15 cellular contexts compared by ENCODE assay signal in genomic region chr4:155820887-155821529, GRCh38. TPM values are rescaled to one million over a fixed set of nuclear protein-coding genes. Genes with fewer than 3 reads are reported as not detected.
DNase-seq lines count a peak whose midpoint lies in the region; ATAC-seq and TF ChIP-seq lines count a peak whose summit lies in the region.
"Had no signal": no experiment of that assay in that cellular context is flagged by ENCODE, and none has a peak within 500 bp of the region (broad histone marks: within the 10 kb centered on the region; RNA-seq: fewer than 3 reads in every experiment).

No MANE protein-coding gene starts in this region.

- H3F3A ChIP-seq in GM23338 (replicated peaks; ENCODE audit: low read depth) = no peaks in the 10 kb centered on the region

- dilution Hi-C loops in mammary epithelial cell (cut with HindIII; ENCODE audit: low sequenced_read_pairs) = no loop called here

- ATAC-seq in GM23338 (no peak), left lobe of liver (peak; percentile 74), HG03354 (IDR thresholded peaks at IDR 0.05; ENCODE audit: poor library complexity, severe bottlenecking, unreplicated experiment) (no peak)

- H4K20me1 ChIP-seq in GM23338 (replicated peaks; ENCODE audit: insufficient read depth) = no peaks in the 10 kb centered on the region
- no peaks in the 10 kb centered on the region for H4K20me1 ChIP-seq in Karpas-422 (ENCODE audit: insufficient read depth, low read depth, low read length)
- H4K20me1 ChIP-seq in mammary epithelial cell (ENCODE audit: insufficient read depth, low read length) = no peaks in the 10 kb centered on the region

- no peak overlapping the region for H2AFZ ChIP-seq in GM23338
- peak overlapping the region; percentile 64; the same call in 1 of the 2 replicates for H2AFZ ChIP-seq in Karpas-422 (ENCODE audit: low read length)
- no peak overlapping the region for H2AFZ ChIP-seq in mammary epithelial cell (ENCODE audit: low read depth, low read length)
- H2AFZ ChIP-seq: GM23248 had no signal

- in situ Hi-C loops in mammary epithelial cell (cut with MboI; ENCODE audit: low sequenced_read_pairs in 2 of 2) = no loop called here

- H3K4me2 ChIP-seq in GM23338 = no peak overlapping the region
- H3K4me2 ChIP-seq in Karpas-422 (ENCODE audit: low read depth, low read length, poor library complexity, severe bottlenecking) = peak overlapping the region; percentile 51
- no peak overlapping the region for H3K4me2 ChIP-seq in mammary epithelial cell (ENCODE audit: insufficient read depth, low read depth, low read length)

- BruUV-seq in mammary epithelial cell (replicated peaks; lab: Mats Ljungman, UMichigan) = no TSS peak

- intact Hi-C loops in mammary epithelial cell (cut with micrococcal nuclease) = no loop called here

- H3K9ac ChIP-seq in Karpas-422 (ENCODE audit: low read length) = no peak overlapping the region
- no peak overlapping the region for H3K9ac ChIP-seq in mammary epithelial cell (ENCODE audit: insufficient read depth, low read length)
- H3K9ac ChIP-seq: GM23248 had no signal

- CTCF ChIA-PET in mammary epithelial cell (lab: Charles Lee; ENCODE audit: low non-redundant PET) = no interaction called here
- CTCF ChIA-PET in HEK293T (lab: Yijun Ruan, JAX) = no interaction called here

- POLR2A ChIA-PET in HEK293T (lab: Yijun Ruan, JAX) = no interaction called here

- peaks cover 5% of the 10 kb centered on the region for H3K27me3 Mint-ChIP-seq in GM23338 (ENCODE audit: insufficient read depth, low read depth, poor library complexity)
- H3K27me3 Mint-ChIP-seq: CD4-positive, CD25-positive, alpha-beta regulatory T cell had no signal

- H3K9me3 Mint-ChIP-seq in GM23338 = no peaks in the 10 kb centered on the region
- H3K9me3 Mint-ChIP-seq: CD8-positive, alpha-beta memory T cell had no signal

- WGBS in mammary epithelial cell (ENCODE audit: low coverage, missing lambda C conversion rate) = 71% methylated on average over 4 of the region's 4 CpGs

- H3K36me3 Mint-ChIP-seq in GM23338 (ENCODE audit: low read depth) = no peaks in the 10 kb centered on the region
- H3K36me3 Mint-ChIP-seq: CD4-positive, CD25-positive, alpha-beta regulatory T cell; CD8-positive, alpha-beta memory T cell had no signal

- H3K4me1 ChIP-seq in GM23338 (ENCODE audit: insufficient read depth) (no peaks in the 10 kb centered on the region), Karpas-422 (ENCODE audit: low read length) (peaks cover 22% of the 10 kb centered on the region), mammary epithelial cell (ENCODE audit: insufficient read depth, low read length) (no peaks in the 10 kb centered on the region)
- H3K4me1 ChIP-seq: BE2C had no signal

- H3K4me3 Mint-ChIP-seq in GM23338 = no peak overlapping the region
- H3K4me3 Mint-ChIP-seq: CD4-positive, CD25-positive, alpha-beta regulatory T cell; CD8-positive, alpha-beta memory T cell had no signal

- H3K9me3 ChIP-seq in Karpas-422 (ENCODE audit: low read length) (no peaks in the 10 kb centered on the region), mammary epithelial cell (replicated peaks; ENCODE audit: insufficient read depth, low read length) (no peaks in the 10 kb centered on the region)
- H3K9me3 ChIP-seq: BE2C had no signal

- TF ChIP-seq CTCF in GM23338 (conservative IDR thresholded peaks at IDR 0.05; ENCODE audit: low read depth in 2 of 2) (no peak), mammary epithelial cell (conservative IDR thresholded peaks at IDR 0.05 in 1 of 2, IDR thresholded peaks at IDR 0.05 in 1 of 2; ENCODE audit: extremely low read depth in 1 of 2, insufficient read depth in 1 of 2, low read depth in 1 of 2, low read length in 2 of 2) (no peak)

- H3K36me3 ChIP-seq in GM23338 (ENCODE audit: insufficient read depth) (no peaks in the 10 kb centered on the region), Karpas-422 (ENCODE audit: insufficient read depth, low read length) (no peaks in the 10 kb centered on the region), mammary epithelial cell (ENCODE audit: insufficient read depth, low read length) (no peaks in the 10 kb centered on the region)
- H3K36me3 ChIP-seq: BE2C had no signal

- H3K79me2 ChIP-seq in GM23338 (replicated peaks; ENCODE audit: insufficient read depth) (no peaks in the 10 kb centered on the region), Karpas-422 (ENCODE audit: low read length) (no peaks in the 10 kb centered on the region), mammary epithelial cell (ENCODE audit: insufficient read depth, low read length) (no peaks in the 10 kb centered on the region)

- no peaks in the 10 kb centered on the region for H3K9me2 ChIP-seq in GM23338 (ENCODE audit: insufficient read depth)
- H3K9me2 ChIP-seq in Karpas-422 (replicated peaks; ENCODE audit: insufficient read depth, low read length) = no peaks in the 10 kb centered on the region

- H3K27me3 ChIP-seq in GM23338 (ENCODE audit: insufficient read depth) = no peaks in the 10 kb centered on the region
- H3K27me3 ChIP-seq in Karpas-422 (ENCODE audit: low read length) = 0 out of 2 replicates have a peak, but pooled peaks cover 2% of the 10 kb centered on the region
- no peaks in the 10 kb centered on the region for H3K27me3 ChIP-seq in mammary epithelial cell (ENCODE audit: insufficient read depth, low read length)

- H3K4me1 Mint-ChIP-seq in GM23338 = peaks cover 13% of the 10 kb centered on the region
- H3K4me1 Mint-ChIP-seq: CD4-positive, CD25-positive, alpha-beta regulatory T cell; CD8-positive, alpha-beta memory T cell had no signal

- DNase-seq in GM23338 (ENCODE audit: low spot score) (peak; percentile 21), Karpas-422 (no peak), left lobe of liver (ENCODE audit: low spot score) (no peak), mammary epithelial cell (no peak), HEK293T (ENCODE audit: extremely low spot score) (no peak)
- DNase-seq: ACHN; BE2C; C1 segment of cervical spinal cord; CD4-positive, CD25-positive, alpha-beta regulatory T cell; CD8-positive, alpha-beta memory T cell; COR-L47; GM23248; H7; KG1 had no signal

- H3K27ac Mint-ChIP-seq in GM23338 = no peak overlapping the region
- H3K27ac Mint-ChIP-seq: CD4-positive, CD25-positive, alpha-beta regulatory T cell; CD8-positive, alpha-beta memory T cell had no signal

- H3K27ac ChIP-seq in GM23338 (ENCODE audit: low read depth) = no peak overlapping the region
- no peak overlapping the region for H3K27ac ChIP-seq in Karpas-422 (ENCODE audit: low read length)
- no peak overlapping the region for H3K27ac ChIP-seq in mammary epithelial cell (ENCODE audit: insufficient read depth, low read depth, low read length)
- H3K27ac ChIP-seq: GM23248 had no signal

- H3K4me3 ChIP-seq in GM23338 (no peak overlapping the region), Karpas-422 (ENCODE audit: low read length) (peak overlapping the region; percentile 17; the same call in 1 of the 2 replicates), mammary epithelial cell (replicated peaks in 1 of 3; ENCODE audit: insufficient read depth in 1 of 3, low read depth in 2 of 3, low read length in 3 of 3) (no peak overlapping the region)
- H3K4me3 ChIP-seq: GM23248 had no signal

TF ChIP-seq in GM23338, 12 proteins besides CTCF, POLR2A, EP300 and RAD21 (continues in another document):
- TF ChIP-seq POLR2AphosphoS5 (IDR thresholded peaks at IDR 0.05; ENCODE audit: low read depth) = no peak
- TF ChIP-seq NANOG (IDR thresholded peaks at IDR 0.05; ENCODE audit: borderline replicate concordance) = no peak

TF ChIP-seq in HEK293T, 16 proteins besides CTCF, POLR2A, EP300 and RAD21:
- TF ChIP-seq ARNT (IDR thresholded peaks at IDR 0.05) (no peak), PKNOX1 (IDR thresholded peaks at IDR 0.05) (no peak), CTBP1 (IDR thresholded peaks at IDR 0.05; ENCODE audit: borderline replicate concordance) (no peak)

RNA-seq across cellular contexts. Expression of gene ASIC5, which starts 45.1 kb away (rescaled TPM):
- not detected in 2 replicates for total RNA-seq in GM23338 (2014; rRNA removed; shearing (Covaris generic))
- polyA plus RNA-seq in GM23338 (2016; fragmentation: Nextera tagmentation; extraction: Ambion mirVana) (not detected in 2 replicates), mammary epithelial cell (not detected)
- not detected in 2 replicates for total RNA-seq in Karpas-422 (2014; rRNA removed; shearing (Covaris generic); ENCODE audit: low replicate concordance)
- total RNA-seq in left lobe of liver (not detected), mammary epithelial cell (not detected)
- polyA minus RNA-seq in mammary epithelial cell = not detected
- total RNA-seq: CD4-positive, CD25-positive, alpha-beta regulatory T cell; CD8-positive, alpha-beta memory T cell; GM23248; H7 had no signal
- polyA plus RNA-seq: CD4-positive, CD25-positive, alpha-beta regulatory T cell; CD8-positive, alpha-beta memory T cell; GM23248 had no signal
